ENCODE assay signal across 8 cellular contexts in genomic region chr9:122904823-122905710, GRCh38. TPM values are rescaled to one million over a fixed set of nuclear protein-coding genes. Genes with fewer than 3 reads are reported as not detected.
DNase-seq lines count a peak whose midpoint lies in the region; ATAC-seq, FAIRE-seq and TF ChIP-seq lines count a peak whose summit lies in the region.

Gene RC3H2 (minus strand): TSS chr9:122905359. CDS start chr9:122897509, 7,850 bp downstream.

- H3K4me3 ChIP-seq in Loucy (ENCODE audit: low read length, poor library complexity, severe bottlenecking) (peak within 1 kb of the TSS; percentile 85), fibroblast of mammary gland (ENCODE audit: control insufficient read depth, low read depth, low read length) (peak within 1 kb of the TSS; percentile 91)

- peaks cover 53% of the 10 kb centered on the region for H3K79me2 ChIP-seq in Loucy (ENCODE audit: insufficient read depth, low read length)

- TF ChIP-seq CTCF in Loucy (conservative IDR thresholded peaks at IDR 0.05; ENCODE audit: low read length) (no peak), fibroblast of mammary gland (conservative IDR thresholded peaks at IDR 0.05; ENCODE audit: control insufficient read depth, insufficient read depth, low read depth, low read length) (no peak)

- no peaks in the 10 kb centered on the region for H3K9me2 ChIP-seq in Loucy (replicated peaks; ENCODE audit: low read depth, low read length)

- no peaks in the 10 kb centered on the region for H3K36me3 ChIP-seq in Loucy (ENCODE audit: insufficient read depth, low read length)

- FAIRE-seq in H54 (lab: Jason Lieb, UNC) = peak; percentile 100

- H3K4me1 ChIP-seq in Loucy (ENCODE audit: insufficient read depth, low read length, poor library complexity, severe bottlenecking) = peaks cover 32% of the 10 kb centered on the region

- peak within 1 kb of the TSS; percentile 87 to 97 (median 94) for H3K4me3 Mint-ChIP-seq in naive thymus-derived CD8-positive, alpha-beta T cell

- H3K27me3 ChIP-seq in Loucy (ENCODE audit: insufficient read depth, low read length, poor library complexity, severe bottlenecking) = no peaks in the 10 kb centered on the region

- peak within 1 kb of the TSS; percentile 95 to 99 (median 98) for H3K27ac Mint-ChIP-seq in naive thymus-derived CD8-positive, alpha-beta T cell

- H3K4me1 Mint-ChIP-seq in naive thymus-derived CD8-positive, alpha-beta T cell = peaks cover 10 to 48% (median 26%) of the 10 kb centered on the region in 4 donors

- TF ChIP-seq POLR2A in H54 (IDR thresholded peaks at IDR 0.05; ENCODE audit: low read depth, low read length) = peak; percentile 92
- TF ChIP-seq POLR2A in Raji (IDR thresholded peaks at IDR 0.05; ENCODE audit: insufficient read depth, low read depth, low read length) = peak; percentile 96

- H2AFZ ChIP-seq in Loucy (ENCODE audit: low read length) = peak within 1 kb of the TSS; percentile 90

- peaks cover 0 to 16% (median 2%) of the 10 kb centered on the region in 3 donors for H3K36me3 Mint-ChIP-seq in naive thymus-derived CD8-positive, alpha-beta T cell

- H3K9ac ChIP-seq in Loucy (ENCODE audit: low read depth, low read length, poor library complexity, severe bottlenecking) = peak within 1 kb of the TSS; percentile 93

- no peaks in the 10 kb centered on the region for H3K9me3 ChIP-seq in Loucy (ENCODE audit: insufficient read depth, low read depth, low read length)

- no peaks in the 10 kb centered on the region for H3F3A ChIP-seq in Loucy (ENCODE audit: low read depth)

- H3K4me2 ChIP-seq in Loucy (ENCODE audit: low read depth, low read length, poor library complexity, severe bottlenecking) = peak within 1 kb of the TSS; percentile 83

- no peaks in the 10 kb centered on the region for H3K9me3 Mint-ChIP-seq in naive thymus-derived CD8-positive, alpha-beta T cell

- DNase-seq in ELF-1 (ENCODE audit: low read depth, low spot score) (peak; percentile 99), H54 (ENCODE audit: insufficient read length, low spot score) (peak; percentile 97), fibroblast of mammary gland (ENCODE audit: low read depth) (peak; percentile 100)
- DNase-seq in activated T-helper 9 cell treated with anti-CD3 and anti-CD28 coated beads, Interleukin-2, amount 50 U/mL, for 16 hours (ENCODE audit: low read depth) = peak; percentile 93
- peak; percentile 83 to 99 (median 98) for DNase-seq in naive thymus-derived CD8-positive, alpha-beta T cell
- peak; percentile 93 to 98 (median 97) for DNase-seq in stimulated activated naive CD4-positive, alpha-beta T cell (lab: John Stamatoyannopoulos, UW)

- H3K27me3 Mint-ChIP-seq in naive thymus-derived CD8-positive, alpha-beta T cell = no peaks in the 10 kb centered on the region

- POLR2A ChIA-PET in naive thymus-derived CD8-positive, alpha-beta T cell (lab: Charles Lee) = interaction anchor here (0.7 to 4.0 kb wide), 9 partner anchors 8 to 443 kb away, joined by 3 to 55 read pairs (median 9); partner anchors contain the start of genes PDCL, RABGAP1, ZBTB26 and ZBTB6

- peaks cover 39% of the 10 kb centered on the region for H4K20me1 ChIP-seq in Loucy (ENCODE audit: insufficient read depth, low read length, poor library complexity, severe bottlenecking)

- peak; percentile 89 to 91 for ATAC-seq in naive thymus-derived CD8-positive, alpha-beta T cell

RNA-seq across cellular contexts. Expression of gene RC3H2, which starts in this region (rescaled TPM):
- 10 to 100 TPM; 55.8 to 60.6 TPM for total RNA-seq in naive thymus-derived CD8-positive, alpha-beta T cell
- polyA plus RNA-seq in naive thymus-derived CD8-positive, alpha-beta T cell = 10 to 100 TPM; 17.1 to 23.2 (median 18.2) TPM

Comparison
In these comparisons a context has a peak if more than half of its experiments do, and no peak if none do; other contexts are left out.
1. Peak in every context shown above with its lines: DNase-seq, ATAC-seq and H3K4me3 ChIP-seq.